21 cellular contexts compared by ENCODE assay signal in the genomic region with DNA sequence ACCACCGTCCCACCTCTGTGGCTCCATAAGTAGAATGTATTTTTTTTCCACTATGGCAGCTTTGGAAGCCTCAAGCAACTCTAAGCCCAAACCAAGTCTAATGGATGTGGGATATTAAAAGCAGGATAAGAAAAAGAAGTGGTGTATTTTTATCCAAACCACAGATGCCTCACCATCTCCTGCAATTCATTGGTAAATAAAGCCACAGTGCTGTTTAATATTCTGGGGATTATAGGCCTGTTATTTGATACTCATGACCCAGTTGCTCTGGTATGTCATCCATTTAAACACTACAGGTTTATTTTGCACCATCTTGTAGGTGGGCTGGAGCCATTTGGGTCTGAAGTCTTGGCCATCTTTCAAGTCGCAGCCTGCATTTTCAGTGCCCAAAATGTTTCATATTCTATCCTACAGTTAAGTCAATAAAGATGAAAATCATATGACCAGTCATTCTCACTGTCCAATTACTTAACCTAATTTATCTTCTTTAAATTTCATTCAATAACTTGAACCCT.
"Had no signal": no experiment of that assay in that cellular context is flagged by ENCODE, and none has a peak within 500 bp of the region (broad histone marks: within the 10 kb centered on the region; RNA-seq: fewer than 3 reads in every experiment).

No MANE protein-coding gene starts in this region.

- H3K27me3 ChIP-seq: breast epithelium, colonic mucosa, dorsolateral prefrontal cortex, neural progenitor cell, upper lobe of left lung had no signal

- H3K9ac ChIP-seq: neural progenitor cell had no signal

- H3K27ac ChIP-seq: breast epithelium, colonic mucosa, dorsolateral prefrontal cortex, neural progenitor cell, upper lobe of left lung had no signal

- H3K4me3 ChIP-seq: breast epithelium, colonic mucosa, dorsolateral prefrontal cortex, lung, neural progenitor cell, upper lobe of left lung had no signal

- H2AFZ ChIP-seq: neural progenitor cell had no signal

- H3K4me2 ChIP-seq: neural progenitor cell had no signal

- H3K4me1 ChIP-seq: breast epithelium, colonic mucosa, upper lobe of left lung had no signal

- DNase-seq: activated CD4-positive, alpha-beta T cell treated with anti-CD3 and anti-CD28 coated beads for 1 hour; activated CD4-positive, alpha-beta T cell treated with anti-CD3 and anti-CD28 coated beads, Interleukin-2, amount 50 U/mL, for 1 hour; activated gamma-delta T cell treated with Interleukin-2 at 50 U/mL for 16 hours; activated T-cell treated with anti-CD3 and anti-CD28 coated beads, Interleukin-2, amount 50 U/mL, for 1 hour; aorta; colonic mucosa; dorsolateral prefrontal cortex; effector memory CD8-positive, alpha-beta T cell; foreskin melanocyte; immature natural killer cell; naive thymus-derived CD8-positive, alpha-beta T cell; stimulated activated CD4-positive, alpha-beta T cell treated with anti-CD3 and anti-CD28 coated beads, Interleukin-2, amount 100 ng/mL, for 48 hours; stimulated activated naive CD4-positive, alpha-beta T cell treated with Interleukin-2 at 50 U/mL for 16 hours had no signal

- ATAC-seq: activated naive CD4-positive, alpha-beta T cell treated with anti-CD3 and anti-CD28 coated beads, Interleukin-2, amount 50 U/mL, for 72 hours; effector memory CD8-positive, alpha-beta T cell; esophagus mucosa; left lobe of liver; naive thymus-derived CD8-positive, alpha-beta T cell; sciatic nerve had no signal

- H3K9me3 ChIP-seq: breast epithelium, colonic mucosa, upper lobe of left lung had no signal

- H3K36me3 ChIP-seq: breast epithelium, colonic mucosa, neural progenitor cell, upper lobe of left lung had no signal
